ENCODE assay signal across 9 cellular contexts in the genomic region with DNA sequence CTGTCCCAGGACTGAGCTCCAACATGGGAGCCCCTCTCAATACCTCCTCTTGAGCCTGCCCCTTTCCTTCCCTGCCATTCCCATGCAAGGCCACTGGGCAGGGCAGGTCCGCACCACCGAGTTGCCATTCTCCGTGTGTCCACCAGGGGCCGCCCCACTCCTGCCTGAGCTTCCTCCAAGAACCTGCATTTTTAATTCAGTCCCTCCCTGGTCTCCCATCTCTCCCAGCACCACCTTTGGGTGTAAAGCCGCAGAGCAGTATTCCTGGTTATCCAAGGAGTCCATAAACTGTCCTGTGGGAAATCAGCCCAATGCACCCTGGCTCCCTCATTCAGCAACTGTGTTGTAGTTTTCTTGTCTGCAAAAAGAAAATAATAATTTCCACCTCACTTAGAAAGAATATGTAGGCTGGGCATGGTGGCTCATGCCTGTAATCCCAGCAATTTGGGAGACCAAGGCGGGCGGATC. TPM values are rescaled to one million over a fixed set of nuclear protein-coding genes. Genes with fewer than 3 reads are reported as not detected.
DNase-seq lines count a peak whose midpoint lies in the region; ATAC-seq, FAIRE-seq and TF ChIP-seq lines count a peak whose summit lies in the region.
"Had no signal": no experiment of that assay in that cellular context is flagged by ENCODE, and none has a peak within 500 bp of the region (broad histone marks: within the 10 kb centered on the region; RNA-seq: fewer than 3 reads in every experiment).

No MANE protein-coding gene starts in this region.

- TF ChIP-seq POLR2A in transverse colon (IDR thresholded peaks at IDR 0.05), result no peak

- ATAC-seq in GM19372 (IDR thresholded peaks at IDR 0.05; ENCODE audit: low read depth, unreplicated experiment) (peak; percentile 65), SK-N-SH treated with all-trans-retinoic acid at 6 μM for 48 hours (peak; percentile 99), pancreas (peak; percentile 85 to 95 (median 92))

- H3K4me1 ChIP-seq in pancreas, result peaks cover 0 to 10% (median 9%) of the 10 kb centered on the region in 3 donors
- H3K4me1 ChIP-seq in transverse colon, result peaks cover 0 to 8% (median 3%) of the 10 kb centered on the region in 4 donors
- H3K4me1 ChIP-seq: BLaER1 had no signal

- H3K4me3 ChIP-seq in pancreas (no peak overlapping the region), transverse colon (no peak overlapping the region)
- H3K4me3 ChIP-seq: BLaER1 had no signal

- H3K36me3 ChIP-seq in pancreas (no peaks in the 10 kb centered on the region), transverse colon (no peaks in the 10 kb centered on the region)
- H3K36me3 ChIP-seq: BLaER1 had no signal

- H3K27ac ChIP-seq in pancreas (no peak overlapping the region), transverse colon (no peak overlapping the region)
- H3K27ac ChIP-seq: BLaER1 had no signal

- 8 to 9% methylated on average over 7 of the region's 7 CpGs for WGBS in pancreas, 2 donors
- WGBS in transverse colon (ENCODE audit: low coverage in 1 of 2), 2 donors, result 19 to 36% methylated on average over 3 to 7 of the region's 7 CpGs

- no peak for TF ChIP-seq EP300 in transverse colon (IDR thresholded peaks at IDR 0.05; ENCODE audit: low read depth)

- in situ Hi-C loops in transverse colon (cut with MboI; ENCODE audit: low pct_ligation_motif_present in 1 of 4, low pct_unique_long_range_greater_than_20kb in 1 of 4, low sequenced_read_pairs in 3 of 4), result loop anchor here in 3 of 4 donors (5.0 to 10.0 kb wide), 3 partner anchors 59 to 172 kb away; no protein-coding TSS in a partner anchor

- FAIRE-seq in pancreas (lab: Jason Lieb, UNC), result no peak

- peak; percentile 96 for DNase-seq in 8988T
- peak; percentile 81 for DNase-seq in NCI-H1105 treated with DMSO at 0.1 percent for 48 hours (lab: John Stamatoyannopoulos, UW)
- DNase-seq in activated naive CD4-positive, alpha-beta T cell treated with Interleukin-2 at 50 U/mL for 16 hours, result peak; percentile 83
- peak; percentile 82 for DNase-seq in globus pallidus (ENCODE audit: low spot score)
- peak; percentile 74 to 94 (median 89) for DNase-seq in pancreas
- DNase-seq in transverse colon, result peak; percentile 91

- H3K27me3 ChIP-seq in pancreas (no peaks in the 10 kb centered on the region), transverse colon (no peaks in the 10 kb centered on the region)
- H3K27me3 ChIP-seq: BLaER1 had no signal

- intact Hi-C loops in pancreas (cut with DNase I) (loop anchor here (5.0 to 10.0 kb wide), 3 partner anchors 52 to 172 kb away; a partner anchor contains a TSS), transverse colon (cut with DNase I; ENCODE audit: low total_unique reads) (loop anchor here (5.0 kb wide), 2 partner anchors 59 to 164 kb away; no protein-coding TSS in a partner anchor)

- H3K9me3 ChIP-seq in pancreas (no peaks in the 10 kb centered on the region), transverse colon (no peaks in the 10 kb centered on the region)
- H3K9me3 ChIP-seq: BLaER1 had no signal

- TF ChIP-seq CTCF in pancreas (IDR thresholded peaks at IDR 0.05) (peak; percentile 94 to 98 (median 97)), transverse colon (IDR thresholded peaks at IDR 0.05) (peak; percentile 99 to 100 (median 100))

TF ChIP-seq in SK-N-SH treated with all-trans-retinoic acid at 6 μM for 48 hours, 23 proteins besides CTCF, POLR2A, EP300 and RAD21:
- peak; percentile 91 for TF ChIP-seq ZNF70 (CRISPR knock-in tag; IDR thresholded peaks at IDR 0.05)
- no peak for TF ChIP-seq ZNF8 (CRISPR knock-in tag; IDR thresholded peaks at IDR 0.05)

RNA-seq across cellular contexts. Expression of a gene that starts 15.9 kb away (rescaled TPM):
- total RNA-seq in pancreas (under 1 TPM in 2 of 6 donors, not detected in 4; 0.16 to 0.46 TPM), transverse colon (10 to 100 TPM; 40.8 to 86.0 (median 74.9) TPM)
- polyA plus RNA-seq in pancreas, result under 1 TPM in 1 of 2 donors, not detected in 1; 0.19 TPM

RNA-seq across cellular contexts. Expression of a gene that starts 52.2 kb away (rescaled TPM):
- total RNA-seq in pancreas (under 1 TPM; 0.09 to 0.19 (median 0.13) TPM), transverse colon (not detected)
- under 1 TPM; 0.15 to 0.45 TPM for polyA plus RNA-seq in pancreas

Comparison
In these comparisons a context has a peak if more than half of its experiments do, and no peak if none do; other contexts are left out.
1. RNA of a gene that starts 15.9 kb away (total RNA-seq): 40.8 to 86.0 TPM in transverse colon; 0.16 to 0.46 TPM in pancreas; every median in the first group is over 10 times any median in the second.
2. Peak in every context shown above with its lines, with median percentiles within 50 percentile points of each other: DNase-seq and ATAC-seq.